Comparison of ENCODE assay signal across 10 cellular contexts in the genomic region with DNA sequence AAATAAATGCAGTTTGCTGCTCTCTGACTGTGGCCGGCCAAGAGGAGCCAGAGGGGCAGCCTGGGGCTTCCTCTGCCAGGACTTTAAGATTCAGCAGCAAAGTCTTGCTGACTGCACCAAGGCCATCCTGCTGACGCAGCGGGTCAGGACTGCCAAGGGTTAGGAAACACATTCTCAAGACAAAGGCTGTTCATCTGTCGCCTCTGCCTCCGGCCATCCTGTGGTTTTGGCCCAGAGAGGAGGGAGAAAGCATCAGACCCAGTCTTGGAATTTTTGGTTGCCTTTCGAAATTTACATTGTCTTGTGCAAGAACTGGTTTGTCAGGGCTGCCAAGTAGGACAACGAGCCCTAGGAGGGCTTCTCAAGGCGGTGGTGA. TPM values are rescaled to one million over a fixed set of nuclear protein-coding genes. Genes with fewer than 3 reads are reported as not detected.
A peak's percentile ranks its signal among the peaks of the same experiment; 100 is the strongest.
DNase-seq lines count a peak whose midpoint lies in the region; ATAC-seq and TF ChIP-seq lines count a peak whose summit lies in the region.
"Had no signal": no experiment of that assay in that cellular context is flagged by ENCODE, and none has a peak within 500 bp of the region (broad histone marks: within the 10 kb centered on the region; RNA-seq: fewer than 3 reads in every experiment).

No MANE protein-coding gene starts in this region.

- CTCF ChIA-PET in mammary epithelial cell (lab: Charles Lee; ENCODE audit: low non-redundant PET) = no interaction called here

- H4K20me1 ChIP-seq in mammary epithelial cell (ENCODE audit: insufficient read depth, low read length) = no peaks in the 10 kb centered on the region

- peaks cover 58% of the 10 kb centered on the region for H3K4me1 ChIP-seq in mammary epithelial cell (ENCODE audit: insufficient read depth, low read length)

- peak overlapping the region; percentile 80 for H3K27ac ChIP-seq in mammary epithelial cell (ENCODE audit: insufficient read depth, low read depth, low read length)

- in situ Hi-C loops in mammary epithelial cell (cut with MboI; ENCODE audit: low sequenced_read_pairs in 2 of 2) = loop anchor here in 1 of 2 donors (25.0 kb wide), 1 partner anchor 452 kb away; no protein-coding TSS in a partner anchor

- dilution Hi-C loops in mammary epithelial cell (cut with HindIII; ENCODE audit: low sequenced_read_pairs) = no loop called here

- no peak for ATAC-seq in HG03175 (IDR thresholded peaks at IDR 0.05; ENCODE audit: unreplicated experiment)
- ATAC-seq in GM21619 (IDR thresholded peaks at IDR 0.05; ENCODE audit: unreplicated experiment) = no peak
- ATAC-seq in GM18861 (IDR thresholded peaks at IDR 0.05; ENCODE audit: unreplicated experiment) = no peak

- H3K4me3 ChIP-seq in mammary epithelial cell (replicated peaks in 1 of 3; ENCODE audit: insufficient read depth in 1 of 3, low read depth in 2 of 3, low read length in 3 of 3) = no peak overlapping the region

- 2% methylated on average over 8 of the region's 8 CpGs for WGBS in mammary epithelial cell (ENCODE audit: low coverage, missing lambda C conversion rate)

- peak; percentile 75 for DNase-seq in HT1080 (ENCODE audit: low read depth)
- peak; percentile 98 for DNase-seq in mammary epithelial cell
- peak; percentile 96 for DNase-seq in iris pigment epithelial cell (ENCODE audit: low read depth)
- DNase-seq in stromal cell of bone marrow (ENCODE audit: low read depth) = peak; percentile 97
- DNase-seq in HuH-7 (ENCODE audit: low spot score) = no peak

- no peaks in the 10 kb centered on the region for H3K79me2 ChIP-seq in mammary epithelial cell (ENCODE audit: insufficient read depth, low read length)

- no peak overlapping the region for H2AFZ ChIP-seq in mammary epithelial cell (ENCODE audit: low read depth, low read length)

- no peak for TF ChIP-seq CTCF in mammary epithelial cell (conservative IDR thresholded peaks at IDR 0.05 in 1 of 2, IDR thresholded peaks at IDR 0.05 in 1 of 2; ENCODE audit: extremely low read depth in 1 of 2, insufficient read depth in 1 of 2, low read depth in 1 of 2, low read length in 2 of 2)

- H3K9me3 ChIP-seq in mammary epithelial cell (replicated peaks; ENCODE audit: insufficient read depth, low read length) = no peaks in the 10 kb centered on the region

- peak overlapping the region; percentile 75 for H3K4me2 ChIP-seq in mammary epithelial cell (ENCODE audit: insufficient read depth, low read depth, low read length)

- H3K27me3 ChIP-seq in mammary epithelial cell (ENCODE audit: insufficient read depth, low read length) = no peaks in the 10 kb centered on the region

- H3K36me3 ChIP-seq in mammary epithelial cell (ENCODE audit: insufficient read depth, low read length) = no peaks in the 10 kb centered on the region

- BruUV-seq in mammary epithelial cell (replicated peaks; lab: Mats Ljungman, UMichigan) = no TSS peak

- H3K9ac ChIP-seq in mammary epithelial cell (ENCODE audit: insufficient read depth, low read length) = no peak overlapping the region

- intact Hi-C loops in mammary epithelial cell (cut with micrococcal nuclease) = loop anchor here (1.0 to 5.0 kb wide), 3 partner anchors 45 to 344 kb away; a partner anchor contains a TSS

RNA-seq across cellular contexts. Expression of a gene that starts 42.8 kb away (rescaled TPM):
- not detected in 2 replicates for total RNA-seq in HT1080 (2014; rRNA removed; shearing (Covaris generic))
- polyA plus RNA-seq in HT1080 (2015; cell fraction: cytosol; rRNA removed) = not detected in 2 replicates
- not detected in 2 replicates for polyA plus RNA-seq in HT1080 (2015; cell fraction: nucleus; rRNA removed)
- total RNA-seq in mammary epithelial cell = not detected
- not detected for polyA plus RNA-seq in mammary epithelial cell
- polyA minus RNA-seq in mammary epithelial cell = not detected
- total RNA-seq: activated T-helper 1 cell treated with anti-CD3 and anti-CD28 coated beads, Interleukin-12 subunit alpha, Interleukin-12 subunit beta, Interleukin-2, Interleukin-4 antibody, amounts not matched to agents 30 ng/mL and 10 ng/mL and 1 ng/mL, durations not matched to agents 14 hours and 24 hours and 36 hours; pulmonary artery endothelial cell had no signal

RNA-seq across cellular contexts. Expression of a gene that starts 45.6 kb away (rescaled TPM):
- 12.2 and 14.6 TPM in 2 replicates for total RNA-seq in HT1080 (2014; rRNA removed; shearing (Covaris generic))
- 8.6 and 10.1 TPM in 2 replicates for polyA plus RNA-seq in HT1080 (2015; cell fraction: cytosol; rRNA removed)
- 32.8 and 38.8 TPM in 2 replicates for polyA plus RNA-seq in HT1080 (2015; cell fraction: nucleus; rRNA removed)
- 10 to 100 TPM; 14.7 to 17.2 TPM for total RNA-seq in mammary epithelial cell
- 11.9 TPM for polyA plus RNA-seq in mammary epithelial cell
- polyA minus RNA-seq in mammary epithelial cell = 71.8 TPM

RNA-seq across cellular contexts. Expression of a gene that starts 45.9 kb away (rescaled TPM):
- total RNA-seq in HT1080 (2014; rRNA removed; shearing (Covaris generic)) = 26.0 and 35.7 TPM in 2 replicates
- 20.8 and 25.3 TPM in 2 replicates for polyA plus RNA-seq in HT1080 (2015; cell fraction: cytosol; rRNA removed)
- 47.6 and 51.1 TPM in 2 replicates for polyA plus RNA-seq in HT1080 (2015; cell fraction: nucleus; rRNA removed)
- total RNA-seq in mammary epithelial cell = 10 to 100 TPM; 35.0 to 35.8 TPM
- polyA plus RNA-seq in mammary epithelial cell = 20.6 TPM
- 35.2 TPM for polyA minus RNA-seq in mammary epithelial cell

RNA-seq across cellular contexts. Expression of a gene that starts 57.2 kb away (rescaled TPM):
- total RNA-seq in HT1080 (2014; rRNA removed; shearing (Covaris generic)) = not detected in 2 replicates
- polyA plus RNA-seq in HT1080 (2015; cell fraction: cytosol; rRNA removed) = 0.05 TPM in 1 of 2 replicates, not detected in the other
- polyA plus RNA-seq in HT1080 (2015; cell fraction: nucleus; rRNA removed) = 0.04 and 0.09 TPM in 2 replicates
- under 1 TPM; under 0.01 to 0.99 TPM for total RNA-seq in mammary epithelial cell
- 0.23 TPM for polyA plus RNA-seq in mammary epithelial cell
- polyA minus RNA-seq in mammary epithelial cell = not detected

RNA-seq across cellular contexts. Expression of a gene that starts 57.3 kb away (rescaled TPM):
- total RNA-seq in HT1080 (2014; rRNA removed; shearing (Covaris generic)) = not detected in 2 replicates
- not detected in 2 replicates for polyA plus RNA-seq in HT1080 (2015; cell fraction: cytosol; rRNA removed)
- not detected in 2 replicates for polyA plus RNA-seq in HT1080 (2015; cell fraction: nucleus; rRNA removed)
- not detected for total RNA-seq in mammary epithelial cell
- polyA plus RNA-seq in mammary epithelial cell = not detected
- polyA minus RNA-seq in mammary epithelial cell = not detected
- total RNA-seq: activated T-helper 1 cell treated with anti-CD3 and anti-CD28 coated beads, Interleukin-12 subunit alpha, Interleukin-12 subunit beta, Interleukin-2, Interleukin-4 antibody, amounts not matched to agents 30 ng/mL and 10 ng/mL and 1 ng/mL, durations not matched to agents 14 hours and 24 hours and 36 hours; pulmonary artery endothelial cell had no signal
